Comparison of ENCODE assay signal across 2 cellular contexts in the genomic region with DNA sequence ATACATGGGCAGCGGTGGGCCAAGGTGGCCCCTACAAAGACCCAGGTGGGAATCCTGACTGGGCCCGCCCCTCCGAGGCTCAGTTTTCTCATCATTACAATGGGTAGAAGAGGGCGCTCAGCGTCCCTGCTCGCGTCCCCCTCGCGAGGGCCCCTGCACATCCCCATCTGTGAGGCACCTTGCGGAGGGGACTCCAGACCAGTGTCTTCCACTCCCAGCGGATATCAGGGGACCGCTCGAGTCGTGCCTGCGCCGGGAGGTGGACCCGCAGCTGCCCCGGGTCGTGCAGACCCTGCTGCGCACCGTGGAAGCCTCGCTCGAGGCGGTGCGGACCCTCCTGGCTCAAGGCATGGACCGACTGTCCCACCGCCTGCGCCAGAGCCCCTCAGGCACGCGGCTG.
TF ChIP-seq lines count a peak whose summit lies in the region.

No MANE protein-coding gene starts in this region.

TF ChIP-seq in GM23338, 12 proteins besides CTCF, POLR2A, EP300 and RAD21 (continued from another document):
- TF ChIP-seq, protein P1, sequence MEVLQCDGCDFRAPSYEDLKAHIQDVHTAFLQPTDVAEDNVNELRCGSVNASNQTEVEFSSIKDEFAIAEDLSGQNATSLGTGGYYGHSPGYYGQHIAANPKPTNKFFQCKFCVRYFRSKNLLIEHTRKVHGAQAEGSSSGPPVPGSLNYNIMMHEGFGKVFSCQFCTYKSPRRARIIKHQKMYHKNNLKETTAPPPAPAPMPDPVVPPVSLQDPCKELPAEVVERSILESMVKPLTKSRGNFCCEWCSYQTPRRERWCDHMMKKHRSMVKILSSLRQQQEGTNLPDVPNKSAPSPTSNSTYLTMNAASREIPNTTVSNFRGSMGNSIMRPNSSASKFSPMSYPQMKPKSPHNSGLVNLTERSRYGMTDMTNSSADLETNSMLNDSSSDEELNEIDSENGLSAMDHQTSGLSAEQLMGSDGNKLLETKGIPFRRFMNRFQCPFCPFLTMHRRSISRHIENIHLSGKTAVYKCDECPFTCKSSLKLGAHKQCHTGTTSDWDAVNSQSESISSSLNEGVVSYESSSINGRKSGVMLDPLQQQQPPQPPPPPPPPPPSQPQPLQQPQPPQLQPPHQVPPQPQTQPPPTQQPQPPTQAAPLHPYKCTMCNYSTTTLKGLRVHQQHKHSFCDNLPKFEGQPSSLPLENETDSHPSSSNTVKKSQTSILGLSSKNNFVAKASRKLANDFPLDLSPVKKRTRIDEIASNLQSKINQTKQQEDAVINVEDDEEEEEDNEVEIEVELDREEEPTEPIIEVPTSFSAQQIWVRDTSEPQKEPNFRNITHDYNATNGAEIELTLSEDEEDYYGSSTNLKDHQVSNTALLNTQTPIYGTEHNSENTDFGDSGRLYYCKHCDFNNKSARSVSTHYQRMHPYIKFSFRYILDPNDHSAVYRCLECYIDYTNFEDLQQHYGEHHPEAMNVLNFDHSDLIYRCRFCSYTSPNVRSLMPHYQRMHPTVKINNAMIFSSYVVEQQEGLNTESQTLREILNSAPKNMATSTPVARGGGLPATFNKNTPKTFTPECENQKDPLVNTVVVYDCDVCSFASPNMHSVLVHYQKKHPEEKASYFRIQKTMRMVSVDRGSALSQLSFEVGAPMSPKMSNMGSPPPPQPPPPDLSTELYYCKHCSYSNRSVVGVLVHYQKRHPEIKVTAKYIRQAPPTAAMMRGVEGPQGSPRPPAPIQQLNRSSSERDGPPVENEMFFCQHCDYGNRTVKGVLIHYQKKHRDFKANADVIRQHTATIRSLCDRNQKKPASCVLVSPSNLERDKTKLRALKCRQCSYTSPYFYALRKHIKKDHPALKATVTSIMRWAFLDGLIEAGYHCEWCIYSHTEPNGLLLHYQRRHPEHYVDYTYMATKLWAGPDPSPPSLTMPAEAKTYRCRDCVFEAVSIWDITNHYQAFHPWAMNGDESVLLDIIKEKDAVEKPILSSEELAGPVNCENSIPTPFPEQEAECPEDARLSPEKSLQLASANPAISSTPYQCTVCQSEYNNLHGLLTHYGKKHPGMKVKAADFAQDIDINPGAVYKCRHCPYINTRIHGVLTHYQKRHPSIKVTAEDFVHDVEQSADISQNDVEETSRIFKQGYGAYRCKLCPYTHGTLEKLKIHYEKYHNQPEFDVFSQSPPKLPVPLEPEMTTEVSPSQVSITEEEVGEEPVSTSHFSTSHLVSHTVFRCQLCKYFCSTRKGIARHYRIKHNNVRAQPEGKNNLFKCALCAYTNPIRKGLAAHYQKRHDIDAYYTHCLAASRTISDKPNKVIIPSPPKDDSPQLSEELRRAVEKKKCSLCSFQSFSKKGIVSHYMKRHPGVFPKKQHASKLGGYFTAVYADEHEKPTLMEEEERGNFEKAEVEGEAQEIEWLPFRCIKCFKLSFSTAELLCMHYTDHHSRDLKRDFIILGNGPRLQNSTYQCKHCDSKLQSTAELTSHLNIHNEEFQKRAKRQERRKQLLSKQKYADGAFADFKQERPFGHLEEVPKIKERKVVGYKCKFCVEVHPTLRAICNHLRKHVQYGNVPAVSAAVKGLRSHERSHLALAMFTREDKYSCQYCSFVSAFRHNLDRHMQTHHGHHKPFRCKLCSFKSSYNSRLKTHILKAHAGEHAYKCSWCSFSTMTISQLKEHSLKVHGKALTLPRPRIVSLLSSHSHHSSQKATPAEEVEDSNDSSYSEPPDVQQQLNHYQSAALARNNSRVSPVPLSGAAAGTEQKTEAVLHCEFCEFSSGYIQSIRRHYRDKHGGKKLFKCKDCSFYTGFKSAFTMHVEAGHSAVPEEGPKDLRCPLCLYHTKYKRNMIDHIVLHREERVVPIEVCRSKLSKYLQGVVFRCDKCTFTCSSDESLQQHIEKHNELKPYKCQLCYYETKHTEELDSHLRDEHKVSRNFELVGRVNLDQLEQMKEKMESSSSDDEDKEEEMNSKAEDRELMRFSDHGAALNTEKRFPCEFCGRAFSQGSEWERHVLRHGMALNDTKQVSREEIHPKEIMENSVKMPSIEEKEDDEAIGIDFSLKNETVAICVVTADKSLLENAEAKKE (CRISPR knock-in tag; IDR thresholded peaks at IDR 0.05) = no peak
- TF ChIP-seq, protein P2, sequence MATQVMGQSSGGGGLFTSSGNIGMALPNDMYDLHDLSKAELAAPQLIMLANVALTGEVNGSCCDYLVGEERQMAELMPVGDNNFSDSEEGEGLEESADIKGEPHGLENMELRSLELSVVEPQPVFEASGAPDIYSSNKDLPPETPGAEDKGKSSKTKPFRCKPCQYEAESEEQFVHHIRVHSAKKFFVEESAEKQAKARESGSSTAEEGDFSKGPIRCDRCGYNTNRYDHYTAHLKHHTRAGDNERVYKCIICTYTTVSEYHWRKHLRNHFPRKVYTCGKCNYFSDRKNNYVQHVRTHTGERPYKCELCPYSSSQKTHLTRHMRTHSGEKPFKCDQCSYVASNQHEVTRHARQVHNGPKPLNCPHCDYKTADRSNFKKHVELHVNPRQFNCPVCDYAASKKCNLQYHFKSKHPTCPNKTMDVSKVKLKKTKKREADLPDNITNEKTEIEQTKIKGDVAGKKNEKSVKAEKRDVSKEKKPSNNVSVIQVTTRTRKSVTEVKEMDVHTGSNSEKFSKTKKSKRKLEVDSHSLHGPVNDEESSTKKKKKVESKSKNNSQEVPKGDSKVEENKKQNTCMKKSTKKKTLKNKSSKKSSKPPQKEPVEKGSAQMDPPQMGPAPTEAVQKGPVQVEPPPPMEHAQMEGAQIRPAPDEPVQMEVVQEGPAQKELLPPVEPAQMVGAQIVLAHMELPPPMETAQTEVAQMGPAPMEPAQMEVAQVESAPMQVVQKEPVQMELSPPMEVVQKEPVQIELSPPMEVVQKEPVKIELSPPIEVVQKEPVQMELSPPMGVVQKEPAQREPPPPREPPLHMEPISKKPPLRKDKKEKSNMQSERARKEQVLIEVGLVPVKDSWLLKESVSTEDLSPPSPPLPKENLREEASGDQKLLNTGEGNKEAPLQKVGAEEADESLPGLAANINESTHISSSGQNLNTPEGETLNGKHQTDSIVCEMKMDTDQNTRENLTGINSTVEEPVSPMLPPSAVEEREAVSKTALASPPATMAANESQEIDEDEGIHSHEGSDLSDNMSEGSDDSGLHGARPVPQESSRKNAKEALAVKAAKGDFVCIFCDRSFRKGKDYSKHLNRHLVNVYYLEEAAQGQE (IDR thresholded peaks at IDR 0.05; ENCODE audit: unreplicated experiment) = no peak

TF ChIP-seq in neural cell, 6 proteins besides CTCF, POLR2A, EP300 and RAD21 (continued from another document):
- TF ChIP-seq, protein P2 (IDR thresholded peaks at IDR 0.05; ENCODE audit: borderline replicate concordance) = no peak
- TF ChIP-seq POLR2AphosphoS5 (IDR thresholded peaks at IDR 0.05) = no peak
